12 cellular contexts compared by ENCODE assay signal in genomic region chr9:6938447-6938846, GRCh38.
DNase-seq lines count a peak whose midpoint lies in the region; ATAC-seq and TF ChIP-seq lines count a peak whose summit lies in the region.
"Had no signal": no experiment of that assay in that cellular context is flagged by ENCODE, and none has a peak within 500 bp of the region (broad histone marks: within the 10 kb centered on the region; RNA-seq: fewer than 3 reads in every experiment).

No MANE protein-coding gene starts in this region.

- H3K9me3 ChIP-seq in IMR-90 (ENCODE audit: control insufficient read depth, insufficient read depth, low read length) (no peaks in the 10 kb centered on the region), left lung (no peaks in the 10 kb centered on the region)
- H3K9me3 ChIP-seq: transverse colon had no signal

- H3K4me1 ChIP-seq in IMR-90 (ENCODE audit: control insufficient read depth, insufficient read depth, low read length) (peaks cover 6% of the 10 kb centered on the region), left lung (peaks cover 0 to 3% of the 10 kb centered on the region in 2 donors)

- H3K4me1 Mint-ChIP-seq in brain: peaks cover 30% of the 10 kb centered on the region
- peaks cover 16 to 22% of the 10 kb centered on the region in 2 donors for H3K4me1 Mint-ChIP-seq in natural killer cell

- peaks cover 4% of the 10 kb centered on the region; the same call in 1 of the 2 replicates for H4K20me1 ChIP-seq in IMR-90 (ENCODE audit: insufficient read depth, low read length)

- H2BK120ac ChIP-seq in IMR-90 (ENCODE audit: low read depth, low read length): no peak overlapping the region; the same call in 1 of the 2 replicates

- H3K9ac ChIP-seq in IMR-90 (ENCODE audit: low read depth, low read length): no peak overlapping the region

- H3K4me3 Mint-ChIP-seq in brain (peak overlapping the region in 1 of 5 experiments; percentile 46), natural killer cell (no peak overlapping the region)
- H3K4me3 Mint-ChIP-seq: naive thymus-derived CD4-positive, alpha-beta T cell had no signal

- H3K36me3 ChIP-seq in IMR-90 (ENCODE audit: control insufficient read depth, insufficient read depth, low read length) (no peaks in the 10 kb centered on the region), left lung (no peaks in the 10 kb centered on the region)
- H3K36me3 ChIP-seq: transverse colon had no signal

- BruUV-seq in IMR-90 (replicated peaks; lab: Mats Ljungman, UMichigan): no TSS peak

- H3K9me3 Mint-ChIP-seq in brain (peaks cover 0 to 3% (median 1%) of the 10 kb centered on the region in 5 experiments), natural killer cell (no peaks in the 10 kb centered on the region)

- H2AK9ac ChIP-seq in IMR-90 (replicated peaks; ENCODE audit: low read depth, low read length, poor library complexity): no peak overlapping the region

- intact Hi-C loops in IMR-90 (cut with micrococcal nuclease) (no loop called here), left lung (cut with DNase I) (no loop called here), natural killer cell (cut with micrococcal nuclease) (no loop called here)

- H3K4me3 ChIP-seq in AG10803 (ENCODE audit: low read length): no peak overlapping the region
- no peak overlapping the region for H3K4me3 ChIP-seq in IMR-90 (ENCODE audit: insufficient read depth, low read depth, low read length)
- H3K4me3 ChIP-seq in left lung: no peak overlapping the region
- H3K4me3 ChIP-seq: transverse colon had no signal

- H2BK5ac ChIP-seq in IMR-90 (ENCODE audit: low read depth, low read length, poor library complexity, severe bottlenecking): peak overlapping the region; percentile 72

- no peak overlapping the region for H3K14ac ChIP-seq in IMR-90 (replicated peaks; ENCODE audit: low read depth, low read length)

- dilution Hi-C loops in IMR-90 (cut with HindIII; ENCODE audit: low sequenced_read_pairs, unreplicated experiment): no loop called here

- peaks cover 28% of the 10 kb centered on the region for H3K36me3 Mint-ChIP-seq in brain
- peaks cover 6% of the 10 kb centered on the region for H3K36me3 Mint-ChIP-seq in natural killer cell

- no peak overlapping the region for H2BK15ac ChIP-seq in IMR-90 (ENCODE audit: low read depth, low read length)

- 0 out of 4 replicates have a peak overlapping the region, but pooled peaks of 1 of the 2 experiments have one; percentile 25 for H4K8ac ChIP-seq in IMR-90 (ENCODE audit: low read depth in 2 of 2, low read length in 2 of 2)

- no peak overlapping the region for H3K18ac ChIP-seq in IMR-90 (ENCODE audit: low read depth, low read length)

- H3K4ac ChIP-seq in IMR-90 (ENCODE audit: low read depth, low read length): no peak overlapping the region

- H3K9me1 ChIP-seq in IMR-90 (ENCODE audit: insufficient read depth, low read length): no peaks in the 10 kb centered on the region; the same call in 1 of the 2 replicates

- H3K27me3 ChIP-seq in IMR-90 (ENCODE audit: control insufficient read depth, insufficient read depth, low read length) (no peaks in the 10 kb centered on the region), left lung (no peaks in the 10 kb centered on the region)
- H3K27me3 ChIP-seq: transverse colon had no signal

- H4K5ac ChIP-seq in IMR-90 (ENCODE audit: low read depth, low read length): no peak overlapping the region

- POLR2A ChIA-PET in IMR-90 (lab: Charles Lee; ENCODE audit: unreplicated experiment): interaction anchor here (0.6 kb wide), 1 partner anchor 16 kb away, joined by 3 read pairs; no protein-coding TSS in a partner anchor

- H3K27ac Mint-ChIP-seq in brain: peak overlapping the region in 3 of 5 experiments; percentile 29 to 80 (median 46)
- H3K27ac Mint-ChIP-seq in natural killer cell: no peak overlapping the region
- H3K27ac Mint-ChIP-seq: naive thymus-derived CD4-positive, alpha-beta T cell had no signal

- no peak overlapping the region for H3K56ac ChIP-seq in IMR-90 (ENCODE audit: extremely low read depth, insufficient read depth, low read length)

- H4K91ac ChIP-seq in IMR-90 (ENCODE audit: insufficient read depth, low read depth, low read length): no peak overlapping the region

- H2AK5ac ChIP-seq in IMR-90 (ENCODE audit: low read depth, low read length): no peak overlapping the region

- TF ChIP-seq CTCF in AG10803 (conservative IDR thresholded peaks at IDR 0.05; ENCODE audit: low read length) (no peak), IMR-90 (conservative IDR thresholded peaks at IDR 0.05; ENCODE audit: low read depth, low read length) (no peak), brain (conservative IDR thresholded peaks at IDR 0.05) (no peak), left lung (IDR thresholded peaks at IDR 0.05) (no peak), natural killer cell (IDR thresholded peaks at IDR 0.05) (no peak)

- H3K79me1 ChIP-seq in IMR-90 (ENCODE audit: low read depth in 1 of 2, low read length in 2 of 2): no peaks in the 10 kb centered on the region; a peak in 1 of 4 replicates

- H2AFZ ChIP-seq in IMR-90 (replicated peaks; ENCODE audit: low read length, poor library complexity): no peak overlapping the region

- no peak for TF ChIP-seq POLR2A in IMR-90 (IDR thresholded peaks at IDR 0.05; ENCODE audit: low read depth, low read length)

- in situ Hi-C loops in IMR-90 (cut with MboI; ENCODE audit: low sequenced_read_pairs): no loop called here

- H2BK20ac ChIP-seq in IMR-90 (ENCODE audit: low read depth, low read length): peak overlapping the region; percentile 44; the same call in 1 of the 2 replicates

- DNase-seq in AG10803 (ENCODE audit: low read depth) (peak; percentile 98), IMR-90 (peak; percentile 95), left lung (no peak), natural killer cell (no peak), NCI-H2081 (lab: John Stamatoyannopoulos, UW) (no peak), NCI-H345 treated with DMSO at 0.1 percent for 48 hours (lab: John Stamatoyannopoulos, UW; ENCODE audit: unreplicated experiment) (no peak)
- DNase-seq: activated CD4-positive, alpha-beta T cell treated with anti-CD3 and anti-CD28 coated beads for 48 hours; naive thymus-derived CD4-positive, alpha-beta T cell; stimulated activated CD4-positive, alpha-beta T cell treated with anti-CD3 and anti-CD28 coated beads, Interleukin-4, amount 100 ng/mL, for 24 hours; transverse colon had no signal

- H3K4me2 ChIP-seq in IMR-90 (ENCODE audit: low read depth, low read length): peak overlapping the region; percentile 89; the same call in 1 of the 2 replicates

- CTCF ChIA-PET in IMR-90 (lab: Yijun Ruan, JAX): interaction anchor here (1.0 to 1.4 kb wide), 2 partner anchors 20 to 27 kb away, joined by 3 to 4 read pairs; no protein-coding TSS in a partner anchor

- H3K23ac ChIP-seq in IMR-90 (ENCODE audit: low read depth, low read length): no peak overlapping the region

- ATAC-seq in IMR-90 (ENCODE audit: low read depth): peak; percentile 94
- ATAC-seq in left lung: peak; percentile 56
- no peak for ATAC-seq in natural killer cell
- no peak for ATAC-seq in GM21825 (IDR thresholded peaks at IDR 0.05; ENCODE audit: unreplicated experiment)
- ATAC-seq: naive thymus-derived CD4-positive, alpha-beta T cell had no signal

- no CpG with 5 or more reads among the region's 3 CpGs for WGBS in IMR-90 (ENCODE audit: extremely low coverage in 2 of 2, insufficient read length in 1 of 2), 2 experiments

- no peak for TF ChIP-seq RAD21 in IMR-90 (IDR thresholded peaks at IDR 0.05; ENCODE audit: low read length)

- H3K27ac ChIP-seq in IMR-90 (ENCODE audit: insufficient read depth, low read length): no peak overlapping the region
- no peak overlapping the region for H3K27ac ChIP-seq in left lung
- H3K27ac ChIP-seq: transverse colon had no signal

- H3K27me3 Mint-ChIP-seq in brain: no peaks in the 10 kb centered on the region
- H3K27me3 Mint-ChIP-seq in natural killer cell (ENCODE audit: low read depth in 2 of 2): no peaks in the 10 kb centered on the region
- H3K27me3 Mint-ChIP-seq: naive thymus-derived CD4-positive, alpha-beta T cell had no signal

TF ChIP-seq in IMR-90, 13 proteins besides CTCF, POLR2A, EP300 and RAD21:
- no peak for TF ChIP-seq RFX5 (IDR thresholded peaks at IDR 0.05; ENCODE audit: low read depth, low read length)
- no peak for TF ChIP-seq USF2 (IDR thresholded peaks at IDR 0.05; ENCODE audit: low read depth, low read length)
- no peak for TF ChIP-seq SMC3 (IDR thresholded peaks at IDR 0.05; ENCODE audit: low read depth, low read length)
- TF ChIP-seq ELK1 (IDR thresholded peaks at IDR 0.05; ENCODE audit: borderline replicate concordance, low read depth, low read length): no peak
- TF ChIP-seq MAFK (IDR thresholded peaks at IDR 0.05; ENCODE audit: low read depth, low read length): no peak
- TF ChIP-seq CHD1 (IDR thresholded peaks at IDR 0.05; ENCODE audit: low read depth, low read length): no peak
- TF ChIP-seq MXI1 (IDR thresholded peaks at IDR 0.05; ENCODE audit: borderline replicate concordance, low read depth, low read length): no peak
- no peak for TF ChIP-seq FOS (IDR thresholded peaks at IDR 0.05; ENCODE audit: low read depth, low read length)
- TF ChIP-seq RCOR1 (IDR thresholded peaks at IDR 0.05; ENCODE audit: insufficient replicate concordance, low read length): peak; percentile 14
- peak; percentile 89 for TF ChIP-seq CEBPB (IDR thresholded peaks at IDR 0.05; ENCODE audit: low read depth, low read length)
- no peak for TF ChIP-seq NFE2L2 (IDR thresholded peaks at IDR 0.05; ENCODE audit: low read depth, low read length)
- TF ChIP-seq BHLHE40 (IDR thresholded peaks at IDR 0.05; ENCODE audit: low read depth, low read length): no peak
- TF ChIP-seq MAZ (IDR thresholded peaks at IDR 0.05; ENCODE audit: borderline replicate concordance, low read depth, low read length): no peak

Comparison
In these comparisons a context has a peak if more than half of its experiments do, and no peak if none do; other contexts are left out.
1. DNase-seq: peak in AG10803 (single experiment) and IMR-90 (single experiment); none in left lung (0 of 2), natural killer cell (single experiment), NCI-H2081 (0 of 2) and NCI-H345 treated with DMSO at 0.1 percent for 48 hours (single experiment).
2. ATAC-seq: peak in IMR-90 (single experiment) and left lung (single experiment); none in natural killer cell (0 of 3) and GM21825 (single experiment).
3. H3K27ac Mint-ChIP-seq: peak in brain (3 of 5); none in natural killer cell (0 of 2).